ENCODE assay signal across 1 cellular context in the genomic region with DNA sequence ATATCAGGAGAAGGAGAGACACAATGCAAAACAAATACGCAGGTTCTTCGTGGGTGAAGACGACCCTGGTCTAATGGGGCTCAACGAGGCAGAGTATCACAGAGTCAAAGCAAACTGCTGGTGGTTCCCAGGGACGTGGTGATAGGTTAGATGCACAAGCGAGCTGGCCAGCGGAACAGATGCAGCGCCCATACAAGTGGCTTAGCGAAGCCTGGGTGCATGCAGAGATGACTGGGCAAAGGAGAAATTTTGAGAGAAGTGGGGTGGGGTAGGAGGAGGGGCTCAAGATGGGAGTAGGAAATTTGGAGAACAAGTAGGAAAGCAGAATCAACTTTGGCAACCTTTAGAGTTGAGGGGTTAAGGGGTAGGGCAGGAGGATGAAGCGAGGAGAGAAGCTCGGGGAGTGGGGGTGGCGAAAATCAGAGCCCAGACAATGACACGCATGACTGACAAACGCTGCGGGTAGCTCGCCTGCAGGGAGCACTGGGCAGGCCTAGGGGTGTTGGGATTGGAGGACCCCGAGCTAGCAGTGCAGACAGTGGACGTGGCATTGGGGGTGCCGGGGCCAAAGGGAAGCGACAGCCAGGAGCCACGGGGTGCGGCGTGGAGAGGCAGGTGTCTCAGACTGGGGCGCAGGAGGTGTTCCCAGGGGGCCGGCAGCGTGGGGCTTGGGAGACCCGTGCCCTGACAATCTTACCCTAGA.
A peak's percentile ranks its signal among the peaks of the same experiment; 100 is the strongest.
TF ChIP-seq lines count a peak whose summit lies in the region.

No MANE protein-coding gene starts in this region.

TF ChIP-seq in HepG2, 621 proteins besides CTCF, POLR2A, EP300 and RAD21 (continued from another document and continues in another):
- TF ChIP-seq, protein P1, sequence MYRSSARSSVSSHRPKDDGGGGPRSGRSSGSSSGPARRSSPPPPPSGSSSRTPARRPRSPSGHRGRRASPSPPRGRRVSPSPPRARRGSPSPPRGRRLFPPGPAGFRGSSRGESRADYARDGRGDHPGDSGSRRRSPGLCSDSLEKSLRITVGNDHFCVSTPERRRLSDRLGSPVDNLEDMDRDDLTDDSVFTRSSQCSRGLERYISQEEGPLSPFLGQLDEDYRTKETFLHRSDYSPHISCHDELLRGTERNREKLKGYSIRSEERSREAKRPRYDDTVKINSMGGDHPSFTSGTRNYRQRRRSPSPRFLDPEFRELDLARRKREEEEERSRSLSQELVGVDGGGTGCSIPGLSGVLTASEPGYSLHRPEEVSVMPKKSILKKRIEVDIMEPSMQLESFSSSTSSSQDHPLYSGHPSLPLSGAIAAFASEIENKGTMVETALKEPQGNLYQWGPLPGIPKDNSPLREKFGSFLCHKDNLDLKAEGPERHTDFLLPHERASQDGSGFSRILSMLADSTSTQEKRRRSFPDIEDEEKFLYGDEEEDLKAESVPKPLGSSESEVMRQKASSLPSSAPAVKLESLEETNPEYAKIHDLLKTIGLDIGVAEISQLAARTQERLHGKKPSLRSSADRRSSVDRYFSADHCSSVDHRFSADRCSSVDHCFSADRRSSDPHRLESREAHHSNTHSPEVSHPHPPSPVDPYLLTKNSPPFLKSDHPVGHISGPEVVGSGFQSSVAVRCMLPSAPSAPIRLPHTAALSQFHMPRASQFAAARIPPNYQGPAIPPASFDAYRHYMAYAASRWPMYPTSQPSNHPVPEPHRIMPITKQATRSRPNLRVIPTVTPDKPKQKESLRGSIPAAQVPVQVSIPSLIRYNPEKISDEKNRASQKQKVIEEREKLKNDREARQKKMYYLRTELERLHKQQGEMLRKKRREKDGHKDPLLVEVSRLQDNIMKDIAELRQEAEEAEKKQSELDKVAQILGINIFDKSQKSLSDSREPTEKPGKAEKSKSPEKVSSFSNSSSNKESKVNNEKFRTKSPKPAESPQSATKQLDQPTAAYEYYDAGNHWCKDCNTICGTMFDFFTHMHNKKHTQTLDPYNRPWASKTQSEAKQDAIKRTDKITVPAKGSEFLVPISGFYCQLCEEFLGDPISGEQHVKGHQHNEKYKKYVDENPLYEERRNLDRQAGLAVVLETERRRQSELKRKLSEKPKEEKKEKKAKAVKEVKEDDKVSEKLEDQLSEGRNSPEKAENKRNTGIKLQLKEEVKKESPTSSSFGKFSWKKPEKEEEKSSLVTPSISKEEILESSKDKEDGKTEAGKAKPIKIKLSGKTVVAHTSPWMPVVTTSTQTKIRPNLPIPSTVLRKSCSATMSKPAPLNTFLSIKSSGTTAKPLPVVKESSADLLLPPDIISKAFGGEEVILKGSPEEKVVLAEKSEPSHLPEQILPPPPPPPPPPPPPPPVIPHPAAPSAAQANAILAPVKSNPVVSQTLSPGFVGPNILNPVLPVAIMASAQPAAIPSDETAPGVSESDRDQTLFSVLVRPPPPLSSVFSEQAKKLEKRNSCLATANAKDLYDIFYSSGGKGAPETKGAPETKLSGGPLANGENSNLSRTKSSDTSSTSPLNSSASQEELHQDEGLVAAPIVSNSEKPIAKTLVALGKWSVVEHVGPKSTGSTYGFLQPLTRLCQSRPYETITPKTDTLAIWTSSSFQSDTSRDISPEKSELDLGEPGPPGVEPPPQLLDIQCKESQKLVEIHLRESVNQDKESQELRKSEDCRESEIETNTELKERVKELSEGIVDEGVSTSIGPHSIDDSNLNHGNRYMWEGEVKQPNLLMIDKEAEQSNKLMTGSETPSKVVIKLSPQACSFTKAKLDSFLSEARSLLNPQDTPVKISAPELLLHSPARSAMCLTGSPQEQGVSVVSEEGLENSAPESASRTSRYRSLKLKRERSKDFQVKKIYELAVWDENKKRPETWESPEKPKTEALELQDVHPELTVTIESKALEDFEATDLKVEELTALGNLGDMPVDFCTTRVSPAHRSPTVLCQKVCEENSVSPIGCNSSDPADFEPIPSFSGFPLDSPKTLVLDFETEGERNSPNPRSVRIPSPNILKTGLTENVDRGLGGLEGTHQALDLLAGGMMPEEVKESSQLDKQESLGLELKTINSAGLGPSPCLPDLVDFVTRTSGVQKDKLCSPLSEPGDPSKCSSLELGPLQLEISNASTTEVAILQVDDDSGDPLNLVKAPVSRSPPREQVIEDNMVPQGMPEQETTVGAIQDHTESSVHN (CRISPR knock-in tag; IDR thresholded peaks at IDR 0.05) = no peak
- TF ChIP-seq, protein P2, sequence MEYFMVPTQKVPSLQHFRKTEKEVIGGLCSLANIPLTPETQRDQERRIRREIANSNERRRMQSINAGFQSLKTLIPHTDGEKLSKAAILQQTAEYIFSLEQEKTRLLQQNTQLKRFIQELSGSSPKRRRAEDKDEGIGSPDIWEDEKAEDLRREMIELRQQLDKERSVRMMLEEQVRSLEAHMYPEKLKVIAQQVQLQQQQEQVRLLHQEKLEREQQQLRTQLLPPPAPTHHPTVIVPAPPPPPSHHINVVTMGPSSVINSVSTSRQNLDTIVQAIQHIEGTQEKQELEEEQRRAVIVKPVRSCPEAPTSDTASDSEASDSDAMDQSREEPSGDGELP (IDR thresholded peaks at IDR 0.05; ENCODE audit: borderline replicate concordance, low read depth) = no peak
- TF ChIP-seq SRSF4 (IDR thresholded peaks at IDR 0.05; ENCODE audit: low read depth, low read length, poor library complexity, severe bottlenecking) = no peak
- TF ChIP-seq GABPB1 (CRISPR knock-in tag; IDR thresholded peaks at IDR 0.05) = no peak
- TF ChIP-seq ZNF644 (CRISPR knock-in tag; IDR thresholded peaks at IDR 0.05; ENCODE audit: low read depth) = no peak
- no peak for TF ChIP-seq ZNF670 (CRISPR knock-in tag; IDR thresholded peaks at IDR 0.05; ENCODE audit: borderline replicate concordance)
- no peak for TF ChIP-seq ZNF501 (CRISPR knock-in tag; IDR thresholded peaks at IDR 0.05)
- no peak for TF ChIP-seq ZNF605 (CRISPR knock-in tag; IDR thresholded peaks at IDR 0.05)
- TF ChIP-seq HOXA9 (CRISPR knock-in tag; IDR thresholded peaks at IDR 0.05; ENCODE audit: borderline replicate concordance) = no peak
- TF ChIP-seq ZNF30 (CRISPR knock-in tag; IDR thresholded peaks at IDR 0.05) = no peak
- TF ChIP-seq EED (CRISPR knock-in tag; IDR thresholded peaks at IDR 0.05) = no peak
- TF ChIP-seq, protein P3, sequence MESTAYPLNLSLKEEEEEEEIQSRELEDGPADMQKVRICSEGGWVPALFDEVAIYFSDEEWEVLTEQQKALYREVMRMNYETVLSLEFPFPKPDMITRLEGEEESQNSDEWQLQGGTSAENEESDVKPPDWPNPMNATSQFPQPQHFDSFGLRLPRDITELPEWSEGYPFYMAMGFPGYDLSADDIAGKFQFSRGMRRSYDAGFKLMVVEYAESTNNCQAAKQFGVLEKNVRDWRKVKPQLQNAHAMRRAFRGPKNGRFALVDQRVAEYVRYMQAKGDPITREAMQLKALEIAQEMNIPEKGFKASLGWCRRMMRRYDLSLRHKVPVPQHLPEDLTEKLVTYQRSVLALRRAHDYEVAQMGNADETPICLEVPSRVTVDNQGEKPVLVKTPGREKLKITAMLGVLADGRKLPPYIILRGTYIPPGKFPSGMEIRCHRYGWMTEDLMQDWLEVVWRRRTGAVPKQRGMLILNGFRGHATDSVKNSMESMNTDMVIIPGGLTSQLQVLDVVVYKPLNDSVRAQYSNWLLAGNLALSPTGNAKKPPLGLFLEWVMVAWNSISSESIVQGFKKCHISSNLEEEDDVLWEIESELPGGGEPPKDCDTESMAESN (CRISPR knock-in tag; conservative IDR thresholded peaks at IDR 0.05) = no peak
- TF ChIP-seq ZNF138 (CRISPR knock-in tag; IDR thresholded peaks at IDR 0.05; ENCODE audit: low read depth) = no peak; the same call in 1 of the 2 replicates
- TF ChIP-seq MAF1 (CRISPR knock-in tag; IDR thresholded peaks at IDR 0.05; ENCODE audit: borderline replicate concordance) = no peak
- no peak for TF ChIP-seq ZNF557 (CRISPR knock-in tag; IDR thresholded peaks at IDR 0.05)
- no peak for TF ChIP-seq ZNF260 (CRISPR knock-in tag; IDR thresholded peaks at IDR 0.05; ENCODE audit: borderline replicate concordance, low read depth)
- no peak for TF ChIP-seq FOXA3 (CRISPR knock-in tag; IDR thresholded peaks at IDR 0.05)
- 0 out of 2 replicates have a peak, but pooled peaks have one; percentile 36 for TF ChIP-seq KLF15 (CRISPR knock-in tag; IDR thresholded peaks at IDR 0.05; ENCODE audit: borderline replicate concordance)
- TF ChIP-seq ZIK1 (CRISPR knock-in tag; IDR thresholded peaks at IDR 0.05; ENCODE audit: borderline replicate concordance, low read depth) = peak; percentile 45; the same call in 1 of the 2 replicates
- TF ChIP-seq ZNF761 (CRISPR knock-in tag; conservative IDR thresholded peaks at IDR 0.05) = 0 out of 2 replicates have a peak, but pooled peaks have one; percentile 87
- TF ChIP-seq MXD4 (CRISPR knock-in tag; IDR thresholded peaks at IDR 0.05) = no peak
- TF ChIP-seq KLF6 (CRISPR knock-in tag; IDR thresholded peaks at IDR 0.05) = no peak
- no peak for TF ChIP-seq KLF12 (CRISPR knock-in tag; IDR thresholded peaks at IDR 0.05; ENCODE audit: borderline replicate concordance)
- no peak for TF ChIP-seq ZNF616 (CRISPR knock-in tag; IDR thresholded peaks at IDR 0.05; ENCODE audit: low read depth)
- TF ChIP-seq, protein P4, sequence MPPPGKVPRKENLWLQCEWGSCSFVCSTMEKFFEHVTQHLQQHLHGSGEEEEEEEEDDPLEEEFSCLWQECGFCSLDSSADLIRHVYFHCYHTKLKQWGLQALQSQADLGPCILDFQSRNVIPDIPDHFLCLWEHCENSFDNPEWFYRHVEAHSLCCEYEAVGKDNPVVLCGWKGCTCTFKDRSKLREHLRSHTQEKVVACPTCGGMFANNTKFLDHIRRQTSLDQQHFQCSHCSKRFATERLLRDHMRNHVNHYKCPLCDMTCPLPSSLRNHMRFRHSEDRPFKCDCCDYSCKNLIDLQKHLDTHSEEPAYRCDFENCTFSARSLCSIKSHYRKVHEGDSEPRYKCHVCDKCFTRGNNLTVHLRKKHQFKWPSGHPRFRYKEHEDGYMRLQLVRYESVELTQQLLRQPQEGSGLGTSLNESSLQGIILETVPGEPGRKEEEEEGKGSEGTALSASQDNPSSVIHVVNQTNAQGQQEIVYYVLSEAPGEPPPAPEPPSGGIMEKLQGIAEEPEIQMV (CRISPR knock-in tag; IDR thresholded peaks at IDR 0.05; ENCODE audit: low read depth) = peak; percentile 61; the same call in 1 of the 2 replicates
- TF ChIP-seq HMGA1 (CRISPR knock-in tag; conservative IDR thresholded peaks at IDR 0.05) = no peak
- 0 out of 2 replicates have a peak, but pooled peaks have one; percentile 14 for TF ChIP-seq ZNF552 (CRISPR knock-in tag; IDR thresholded peaks at IDR 0.05; ENCODE audit: borderline replicate concordance)
- TF ChIP-seq, protein P5, sequence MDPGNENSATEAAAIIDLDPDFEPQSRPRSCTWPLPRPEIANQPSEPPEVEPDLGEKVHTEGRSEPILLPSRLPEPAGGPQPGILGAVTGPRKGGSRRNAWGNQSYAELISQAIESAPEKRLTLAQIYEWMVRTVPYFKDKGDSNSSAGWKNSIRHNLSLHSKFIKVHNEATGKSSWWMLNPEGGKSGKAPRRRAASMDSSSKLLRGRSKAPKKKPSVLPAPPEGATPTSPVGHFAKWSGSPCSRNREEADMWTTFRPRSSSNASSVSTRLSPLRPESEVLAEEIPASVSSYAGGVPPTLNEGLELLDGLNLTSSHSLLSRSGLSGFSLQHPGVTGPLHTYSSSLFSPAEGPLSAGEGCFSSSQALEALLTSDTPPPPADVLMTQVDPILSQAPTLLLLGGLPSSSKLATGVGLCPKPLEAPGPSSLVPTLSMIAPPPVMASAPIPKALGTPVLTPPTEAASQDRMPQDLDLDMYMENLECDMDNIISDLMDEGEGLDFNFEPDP (CRISPR knock-in tag; conservative IDR thresholded peaks at IDR 0.05) = no peak
- TF ChIP-seq ZNF343 (CRISPR knock-in tag; IDR thresholded peaks at IDR 0.05) = peak; percentile 81; the same call in 1 of the 2 replicates
- no peak for TF ChIP-seq ZNF749 (CRISPR knock-in tag; IDR thresholded peaks at IDR 0.05; ENCODE audit: borderline replicate concordance)
- TF ChIP-seq NFKBIZ (CRISPR knock-in tag; IDR thresholded peaks at IDR 0.05) = no peak
- no peak for TF ChIP-seq ZSCAN20 (CRISPR knock-in tag; IDR thresholded peaks at IDR 0.05; ENCODE audit: borderline replicate concordance)
- TF ChIP-seq, protein P6, sequence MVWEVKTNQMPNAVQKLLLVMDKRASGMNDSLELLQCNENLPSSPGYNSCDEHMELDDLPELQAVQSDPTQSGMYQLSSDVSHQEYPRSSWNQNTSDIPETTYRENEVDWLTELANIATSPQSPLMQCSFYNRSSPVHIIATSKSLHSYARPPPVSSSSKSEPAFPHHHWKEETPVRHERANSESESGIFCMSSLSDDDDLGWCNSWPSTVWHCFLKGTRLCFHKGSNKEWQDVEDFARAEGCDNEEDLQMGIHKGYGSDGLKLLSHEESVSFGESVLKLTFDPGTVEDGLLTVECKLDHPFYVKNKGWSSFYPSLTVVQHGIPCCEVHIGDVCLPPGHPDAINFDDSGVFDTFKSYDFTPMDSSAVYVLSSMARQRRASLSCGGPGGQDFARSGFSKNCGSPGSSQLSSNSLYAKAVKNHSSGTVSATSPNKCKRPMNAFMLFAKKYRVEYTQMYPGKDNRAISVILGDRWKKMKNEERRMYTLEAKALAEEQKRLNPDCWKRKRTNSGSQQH (CRISPR knock-in tag; IDR thresholded peaks at IDR 0.05; ENCODE audit: low read depth) = no peak
- no peak for TF ChIP-seq JUNB (CRISPR knock-in tag; IDR thresholded peaks at IDR 0.05; ENCODE audit: borderline replicate concordance)
- no peak for TF ChIP-seq MZF1 (CRISPR knock-in tag; IDR thresholded peaks at IDR 0.05; ENCODE audit: borderline replicate concordance)
- TF ChIP-seq, protein P7, sequence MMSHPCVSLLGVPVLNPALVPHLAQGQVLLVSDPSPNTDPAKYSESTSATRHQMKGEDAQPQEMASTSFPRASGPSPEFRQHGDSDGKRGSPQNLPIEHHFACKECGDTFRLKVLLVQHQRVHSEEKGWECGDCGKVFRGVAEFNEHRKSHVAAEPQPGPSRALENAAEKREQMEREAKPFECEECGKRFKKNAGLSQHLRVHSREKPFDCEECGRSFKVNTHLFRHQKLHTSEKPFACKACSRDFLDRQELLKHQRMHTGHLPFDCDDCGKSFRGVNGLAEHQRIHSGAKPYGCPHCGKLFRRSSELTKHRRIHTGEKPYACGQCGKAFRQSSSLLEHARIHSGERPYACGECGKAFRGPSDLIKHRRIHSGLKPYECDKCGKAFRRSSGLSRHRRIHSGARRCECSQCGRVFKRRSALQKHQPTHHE (CRISPR knock-in tag; IDR thresholded peaks at IDR 0.05; ENCODE audit: borderline replicate concordance) = peak; percentile 12; the same call in 1 of the 2 replicates
- no peak for TF ChIP-seq MEIS2 (CRISPR knock-in tag; IDR thresholded peaks at IDR 0.05)
- no peak for TF ChIP-seq TBP (CRISPR knock-in tag; IDR thresholded peaks at IDR 0.05)
- TF ChIP-seq ZFP90 (CRISPR knock-in tag; IDR thresholded peaks at IDR 0.05; ENCODE audit: borderline replicate concordance) = no peak
- TF ChIP-seq REXO4 (CRISPR knock-in tag; IDR thresholded peaks at IDR 0.05; ENCODE audit: borderline replicate concordance) = no peak
- TF ChIP-seq FLYWCH1 (CRISPR knock-in tag; IDR thresholded peaks at IDR 0.05) = no peak
